24 cellular contexts compared by ENCODE assay signal in the genomic region with DNA sequence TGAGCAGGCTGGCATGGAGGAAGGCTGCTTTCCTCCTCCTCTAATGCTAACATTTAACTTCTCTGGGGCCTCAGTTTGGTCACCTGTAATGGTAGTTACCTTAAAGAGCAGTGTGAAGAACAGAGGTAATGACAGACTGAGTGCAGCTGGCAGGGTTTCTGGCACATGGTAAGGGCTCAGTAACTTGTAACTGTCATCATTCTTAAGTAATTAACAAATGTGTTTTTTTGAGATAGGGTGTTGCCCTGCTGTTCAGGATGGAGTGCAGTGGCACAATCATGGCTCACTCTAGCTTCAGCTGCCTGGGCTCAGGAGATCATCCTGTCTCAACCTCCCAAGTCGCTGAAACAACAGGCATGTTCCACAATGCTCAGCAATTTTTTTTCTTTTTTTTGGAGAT.
DNase-seq lines count a peak whose midpoint lies in the region; ATAC-seq, FAIRE-seq and TF ChIP-seq lines count a peak whose summit lies in the region.
"Had no signal": no experiment of that assay in that cellular context is flagged by ENCODE, and none has a peak within 500 bp of the region (broad histone marks: within the 10 kb centered on the region; RNA-seq: fewer than 3 reads in every experiment).

No MANE protein-coding gene starts in this region.

- H2AFZ ChIP-seq in HepG2 (ENCODE audit: low read length), result no peak overlapping the region

- WGBS in spleen, 5 donors, result 71 to 88% (median 77%) methylated on average over 1 of the region's 1 CpG
- 100% methylated on average over 1 of the region's 1 CpG for WGBS in HepG2 (ENCODE audit: low lambda C conversion rate)

- H3K27ac ChIP-seq in spleen, result peak overlapping the region in 5 of 8 donors; percentile 41 to 74 (median 71)
- no peak overlapping the region for H3K27ac ChIP-seq in HepG2 (ENCODE audit: extremely low read length, insufficient read depth, low read length)
- H3K27ac ChIP-seq: ascending aorta, testis had no signal

- no peaks in the 10 kb centered on the region for H3K27me3 Mint-ChIP-seq in activated B cell treated with CpG ODN at 0.5 μM for 24 hours

- BruUV-seq in HepG2 (replicated peaks; lab: Mats Ljungman, UMichigan), result no TSS peak

- TF ChIP-seq CTCF in activated B cell treated with CpG ODN at 0.5 μM for 24 hours (IDR thresholded peaks at IDR 0.05), result no peak
- no peak for TF ChIP-seq CTCF in spleen (IDR thresholded peaks at IDR 0.05 in 8 of 11, conservative IDR thresholded peaks at IDR 0.05 in 3 of 11)
- TF ChIP-seq CTCF in HepG2 (CRISPR knock-in tag; IDR thresholded peaks at IDR 0.05), result no peak

- DNase-seq in NCI-H146 (lab: John Stamatoyannopoulos, UW) (peak; percentile 10), NCI-H146 treated with DMSO at 0.1 percent for 48 hours (lab: John Stamatoyannopoulos, UW; ENCODE audit: unreplicated experiment) (no peak), activated B cell treated with CpG ODN at 0.5 μM for 24 hours (no peak), spleen (peak; percentile 38), HepG2 (ENCODE audit: low spot score) (no peak), NCI-H1694 (lab: John Stamatoyannopoulos, UW) (no peak), GM03348 (ENCODE audit: low spot score) (no peak)
- DNase-seq: activated CD4-positive, alpha-beta T cell treated with anti-CD3 and anti-CD28 coated beads, Interleukin-2, amount 50 U/mL, for 4 hours; activated naive CD4-positive, alpha-beta T cell; C1 segment of cervical spinal cord; cerebellar nuclear complex; effector memory CD8-positive, alpha-beta T cell; GF-D8; glutamatergic neuron; H9; KG1; natural killer cell; NCI-H1048; NK-92 treated with Interleukin-12 subunit alpha and Interleukin-12 subunit beta, amount 100 ng/mL, for 24 hours; stimulated activated CD4-positive, alpha-beta T cell treated with anti-CD3 and anti-CD28 coated beads, Interleukin-12 subunit alpha, Interleukin-12 subunit beta, amount 100 ng/mL, for 4 hours; testis had no signal

- CTCF ChIA-PET in activated B cell treated with CpG ODN at 0.5 μM for 24 hours (lab: Charles Lee), result interaction anchor here (0.6 to 5.0 kb wide), 16 partner anchors 27 to 1722 kb away, joined by 3 to 61 read pairs (median 6); partner anchors contain the start of gene LARGE1
- CTCF ChIA-PET in HepG2 (lab: Yijun Ruan, JAX; ENCODE audit: low intra/inter-chr PET ratio, low total read pairs), result no interaction called here

- H3K4me3 ChIP-seq in spleen, result no peak overlapping the region
- no peak overlapping the region for H3K4me3 ChIP-seq in HepG2 (replicated peaks in 1 of 3; ENCODE audit: insufficient read depth in 1 of 3, low read depth in 2 of 3, low read length in 3 of 3)
- H3K4me3 ChIP-seq: ascending aorta, testis had no signal

- H3K4me3 Mint-ChIP-seq in activated B cell treated with CpG ODN at 0.5 μM for 24 hours, result peak overlapping the region; percentile 50
- H3K4me3 Mint-ChIP-seq: effector memory CD8-positive, alpha-beta T cell; H9; natural killer cell had no signal

- no peak overlapping the region for H3K9ac ChIP-seq in HepG2 (ENCODE audit: insufficient read depth, low read depth, low read length)

- no peak for TF ChIP-seq POLR2A in spleen (IDR thresholded peaks at IDR 0.05)
- TF ChIP-seq POLR2A in HepG2 (IDR thresholded peaks at IDR 0.05; ENCODE audit: insufficient read depth in 1 of 2, low read depth in 2 of 2, low read length in 2 of 2), result no peak

- TF ChIP-seq RAD21 in HepG2 (CRISPR knock-in tag; IDR thresholded peaks at IDR 0.05), result no peak

- H3K27me3 ChIP-seq in spleen (replicated peaks in 1 of 7), result no peaks in the 10 kb centered on the region
- H3K27me3 ChIP-seq in HepG2 (ENCODE audit: control insufficient read depth in 1 of 2, insufficient read depth in 2 of 2, low read length in 2 of 2), result no peaks in the 10 kb centered on the region
- H3K27me3 ChIP-seq: ascending aorta, testis had no signal

- intact Hi-C loops in activated B cell treated with CpG ODN at 0.5 μM for 24 hours (cut with micrococcal nuclease) (no loop called here), spleen (cut with DNase I; ENCODE audit: low total_unique reads) (loop anchor here (10.0 kb wide), 1 partner anchor 1725 kb away; no protein-coding TSS in a partner anchor), HepG2 (cut with micrococcal nuclease; ENCODE audit: unreplicated experiment) (loop anchor here (5.0 kb wide), 1 partner anchor 177 kb away; no protein-coding TSS in a partner anchor)

- H3K4me1 Mint-ChIP-seq in activated B cell treated with CpG ODN at 0.5 μM for 24 hours, result peaks cover 81% of the 10 kb centered on the region

- in situ Hi-C loops in HepG2 (cut with HindIII; ENCODE audit: extremely low pct_ligation_motif_present, low pct_unique_long_range_greater_than_20kb), result loop anchor here (5.0 to 10.0 kb wide), 3 partner anchors 215 to 612 kb away; no protein-coding TSS in a partner anchor

- H3K9me3 ChIP-seq in spleen, result no peaks in the 10 kb centered on the region
- no peaks in the 10 kb centered on the region for H3K9me3 ChIP-seq in HepG2 (ENCODE audit: low read length)
- H3K9me3 ChIP-seq: ascending aorta, testis had no signal

- peak; percentile 15 for ATAC-seq in GM21737 (IDR thresholded peaks at IDR 0.05; ENCODE audit: unreplicated experiment)
- ATAC-seq in activated B cell treated with CpG ODN at 0.5 μM for 24 hours (ENCODE audit: low read depth), result no peak
- no peak for ATAC-seq in HepG2
- ATAC-seq: natural killer cell had no signal

- POLR2A ChIA-PET in activated B cell treated with CpG ODN at 0.5 μM for 24 hours (lab: Charles Lee), result interaction anchor here (0.8 to 4.2 kb wide), 9 partner anchors 25 to 826 kb away, joined by 3 to 36 read pairs (median 5); partner anchors contain the start of gene FBXO7
- POLR2A ChIA-PET in HepG2 (lab: Yijun Ruan, JAX), result interaction anchor here (1.2 kb wide), 1 partner anchor 240 kb away, joined by 3 read pairs; no protein-coding TSS in a partner anchor

- H3K9me3 Mint-ChIP-seq in activated B cell treated with CpG ODN at 0.5 μM for 24 hours, result no peaks in the 10 kb centered on the region
- H3K9me3 Mint-ChIP-seq: effector memory CD8-positive, alpha-beta T cell; H9; natural killer cell had no signal

- FAIRE-seq in HepG2 (lab: Jason Lieb, UNC), result no peak
- FAIRE-seq: A204.1 had no signal

- TF ChIP-seq EP300 in HepG2 (IDR thresholded peaks at IDR 0.05; ENCODE audit: low read depth in 2 of 2, low read length in 2 of 2) (no peak), HepG2 (CRISPR knock-in tag; IDR thresholded peaks at IDR 0.05; ENCODE audit: borderline replicate concordance) (no peak)

- H3K4me1 ChIP-seq in spleen, result peaks cover 5 to 53% (median 27%) of the 10 kb centered on the region in 6 donors
- H3K4me1 ChIP-seq in HepG2 (ENCODE audit: insufficient read depth, low read length), result peaks cover 23% of the 10 kb centered on the region
- H3K4me1 ChIP-seq: ascending aorta had no signal

- peaks cover 8% of the 10 kb centered on the region for H3K36me3 Mint-ChIP-seq in activated B cell treated with CpG ODN at 0.5 μM for 24 hours (ENCODE audit: low read depth)
- H3K36me3 Mint-ChIP-seq: natural killer cell had no signal

- peak overlapping the region; percentile 87 for H3K27ac Mint-ChIP-seq in activated B cell treated with CpG ODN at 0.5 μM for 24 hours
- H3K27ac Mint-ChIP-seq: effector memory CD8-positive, alpha-beta T cell; H9; natural killer cell had no signal

- H3K36me3 ChIP-seq in spleen, result peaks cover 0 to 8% (median 0%) of the 10 kb centered on the region in 6 donors
- no peaks in the 10 kb centered on the region for H3K36me3 ChIP-seq in HepG2 (replicated peaks in 1 of 2; ENCODE audit: control insufficient read depth in 1 of 2, insufficient read depth in 2 of 2, low read length in 2 of 2)

- no peaks in the 10 kb centered on the region for H4K20me1 ChIP-seq in HepG2 (ENCODE audit: insufficient read depth, low read length)

- H3K79me2 ChIP-seq in HepG2 (ENCODE audit: insufficient read depth, low read length), result no peaks in the 10 kb centered on the region

- no peak overlapping the region for H3K4me2 ChIP-seq in HepG2 (ENCODE audit: low read depth, low read length)

TF ChIP-seq in HepG2, 621 proteins besides CTCF, POLR2A, EP300 and RAD21 (continues in another document):
- TF ChIP-seq GFI1 (CRISPR knock-in tag; IDR thresholded peaks at IDR 0.05; ENCODE audit: borderline replicate concordance) (no peak), HOXA9 (CRISPR knock-in tag; IDR thresholded peaks at IDR 0.05; ENCODE audit: borderline replicate concordance) (no peak), KDM6A (CRISPR knock-in tag; IDR thresholded peaks at IDR 0.05; ENCODE audit: low read depth) (no peak), HDAC2 (CRISPR knock-in tag; IDR thresholded peaks at IDR 0.05) (no peak)
- TF ChIP-seq, protein P1, sequence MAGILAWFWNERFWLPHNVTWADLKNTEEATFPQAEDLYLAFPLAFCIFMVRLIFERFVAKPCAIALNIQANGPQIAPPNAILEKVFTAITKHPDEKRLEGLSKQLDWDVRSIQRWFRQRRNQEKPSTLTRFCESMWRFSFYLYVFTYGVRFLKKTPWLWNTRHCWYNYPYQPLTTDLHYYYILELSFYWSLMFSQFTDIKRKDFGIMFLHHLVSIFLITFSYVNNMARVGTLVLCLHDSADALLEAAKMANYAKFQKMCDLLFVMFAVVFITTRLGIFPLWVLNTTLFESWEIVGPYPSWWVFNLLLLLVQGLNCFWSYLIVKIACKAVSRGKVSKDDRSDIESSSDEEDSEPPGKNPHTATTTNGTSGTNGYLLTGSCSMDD (CRISPR knock-in tag; IDR thresholded peaks at IDR 0.05), result no peak

Comparison
In these comparisons a context has a peak if more than half of its experiments do, and no peak if none do; other contexts are left out.
1. DNase-seq: peak in NCI-H146 (single experiment) and spleen (single experiment); none in NCI-H146 treated with DMSO at 0.1 percent for 48 hours (single experiment), activated B cell treated with CpG ODN at 0.5 μM for 24 hours (single experiment), HepG2 (single experiment), NCI-H1694 (single experiment) and GM03348 (single experiment).